Comparison of ENCODE assay signal across 9 cellular contexts in genomic region chr1:44810101-44810761, GRCh38. TPM values are rescaled to one million over a fixed set of nuclear protein-coding genes. Genes with fewer than 3 reads are reported as not detected.
DNase-seq lines count a peak whose midpoint lies in the region; ATAC-seq, FAIRE-seq and TF ChIP-seq lines count a peak whose summit lies in the region.
"Had no signal": no experiment of that assay in that cellular context is flagged by ENCODE, and none has a peak within 500 bp of the region (broad histone marks: within the 10 kb centered on the region; RNA-seq: fewer than 3 reads in every experiment).

No MANE protein-coding gene starts in this region.

- no peaks in the 10 kb centered on the region for H3K9me3 Mint-ChIP-seq in H9
- no peaks in the 10 kb centered on the region for H3K9me3 Mint-ChIP-seq in activated B cell treated with CpG ODN at 0.5 μM for 24 hours

- H3K36me3 ChIP-seq in pancreas, result peaks cover 0 to 11% (median 0%) of the 10 kb centered on the region in 3 donors

- H3K4ac ChIP-seq in H9 (ENCODE audit: low read depth, low read length), result no peak overlapping the region

- H2AFZ ChIP-seq in H9 (ENCODE audit: low read length), result no peak overlapping the region

- H3K56ac ChIP-seq in H9 (ENCODE audit: insufficient read length, low read depth, low read length), result no peak overlapping the region

- H3K23ac ChIP-seq in H9 (ENCODE audit: insufficient read length, low read depth, low read length), result no peak overlapping the region

- H3K27me3 ChIP-seq in H9 (ENCODE audit: insufficient read depth, low read length) (no peaks in the 10 kb centered on the region), pancreas (no peaks in the 10 kb centered on the region)
- H3K27me3 ChIP-seq: SJSA1 had no signal

- H3K4me2 ChIP-seq in H9 (ENCODE audit: insufficient read depth, insufficient read length, low read length), result no peak overlapping the region

- no peak overlapping the region for H2BK15ac ChIP-seq in H9 (ENCODE audit: low read depth, low read length)

- no peak overlapping the region for H2BK120ac ChIP-seq in H9 (ENCODE audit: low read depth, low read length, poor library complexity, severe bottlenecking)

- H3K4me3 Mint-ChIP-seq in H9 (no peak overlapping the region), activated B cell treated with CpG ODN at 0.5 μM for 24 hours (peak overlapping the region; percentile 74)

- no peaks in the 10 kb centered on the region for H3K79me1 ChIP-seq in H9 (ENCODE audit: insufficient read depth, low read depth, low read length, poor library complexity, severe bottlenecking)

- no peak overlapping the region for H2BK12ac ChIP-seq in H9 (ENCODE audit: insufficient read length, low read depth, low read length)

- H2BK20ac ChIP-seq in H9 (ENCODE audit: low read depth, low read length, poor library complexity, severe bottlenecking), result no peak overlapping the region

- H3K9ac ChIP-seq in H9 (ENCODE audit: extremely low read depth, insufficient read length, low read length), result no peak overlapping the region

- CTCF ChIA-PET in activated B cell treated with CpG ODN at 0.5 μM for 24 hours (lab: Charles Lee), result interaction anchor here (0.8 to 2.3 kb wide), 8 partner anchors 9 to 199 kb away, joined by 3 to 25 read pairs (median 4); partner anchors contain the start of genes BEST4, PLK3 and RNU5D-1

- no peaks in the 10 kb centered on the region for H4K20me1 ChIP-seq in H9 (ENCODE audit: control insufficient read depth, insufficient read depth, insufficient read length)

- no peak overlapping the region for H4K8ac ChIP-seq in H9 (replicated peaks; ENCODE audit: insufficient read length, low read depth, low read length)

- H3K4me1 ChIP-seq in H9 (ENCODE audit: insufficient read depth, low read length) (peaks cover 10% of the 10 kb centered on the region; the same call in 1 of the 2 replicates), pancreas (peaks cover 40 to 62% (median 41%) of the 10 kb centered on the region in 3 donors)

- H3T11ph ChIP-seq in H9 (ENCODE audit: low read length), result no peak overlapping the region

- H3K4me1 Mint-ChIP-seq in H9 (peaks cover 37 to 45% of the 10 kb centered on the region in 2 experiments), activated B cell treated with CpG ODN at 0.5 μM for 24 hours (peaks cover 73% of the 10 kb centered on the region)

- DNase-seq in H9 (peak; percentile 24), activated B cell treated with CpG ODN at 0.5 μM for 24 hours (peak; percentile 61), epithelial cell of prostate (ENCODE audit: low read depth, low spot score) (no peak), pancreas (peak; percentile 68 to 89 (median 81)), NCI-H82 treated with DMSO at 0.1 percent for 48 hours (lab: John Stamatoyannopoulos, UW; ENCODE audit: unreplicated experiment) (no peak), HuH-7 (ENCODE audit: low spot score) (no peak)

- H3K4me3 ChIP-seq in pancreas, result no peak overlapping the region
- H3K4me3 ChIP-seq: SJSA1 had no signal

- no peak overlapping the region; the same call in 1 of the 2 replicates for H3K14ac ChIP-seq in H9 (ENCODE audit: insufficient read depth, low read length)

- no CpG with 5 or more reads among the region's 12 CpGs for WGBS in H9 (ENCODE audit: extremely low coverage, insufficient read length, low lambda C conversion rate)
- WGBS in pancreas, 2 donors, result 30 to 43% methylated on average over 12 of the region's 12 CpGs

- H3K23me2 ChIP-seq in H9 (ENCODE audit: insufficient read length, low read depth, low read length, poor library complexity, severe bottlenecking), result peaks cover 7% of the 10 kb centered on the region

- no peak overlapping the region for H4K91ac ChIP-seq in H9 (ENCODE audit: insufficient read length, low read depth, low read length)

- no peaks in the 10 kb centered on the region for H3K79me2 ChIP-seq in H9 (ENCODE audit: insufficient read depth, low read length)

- intact Hi-C loops in activated B cell treated with CpG ODN at 0.5 μM for 24 hours (cut with micrococcal nuclease), result loop anchor here (1.0 kb wide), 1 partner anchor 9 kb away; no protein-coding TSS in a partner anchor
- intact Hi-C loops in pancreas (cut with DNase I), result no loop called here

- H4K5ac ChIP-seq in H9 (ENCODE audit: insufficient read length, low read depth, low read length), result no peak overlapping the region

- H3K27ac Mint-ChIP-seq in H9 (no peak overlapping the region), activated B cell treated with CpG ODN at 0.5 μM for 24 hours (peak overlapping the region; percentile 97)

- H2AK5ac ChIP-seq in H9 (ENCODE audit: insufficient read length, low read length), result no peak overlapping the region

- no peak overlapping the region for H3K18ac ChIP-seq in H9 (ENCODE audit: insufficient read length, low read depth, low read length)

- FAIRE-seq in pancreas (lab: Jason Lieb, UNC), result no peak

- no peaks in the 10 kb centered on the region for H3K9me3 ChIP-seq in H9 (ENCODE audit: control insufficient read depth, low read depth, low read length)
- no peaks in the 10 kb centered on the region for H3K9me3 ChIP-seq in pancreas
- H3K9me3 ChIP-seq: SJSA1 had no signal

- no peaks in the 10 kb centered on the region; the same call in 1 of the 2 replicates for H3K27me3 Mint-ChIP-seq in H9 (ENCODE audit: low read depth)
- H3K27me3 Mint-ChIP-seq in activated B cell treated with CpG ODN at 0.5 μM for 24 hours, result no peaks in the 10 kb centered on the region

- H2BK5ac ChIP-seq in H9 (ENCODE audit: insufficient read length, low read length), result no peak overlapping the region

- TF ChIP-seq CTCF in H9 (conservative IDR thresholded peaks at IDR 0.05), result no peak
- no peak for TF ChIP-seq CTCF in activated B cell treated with CpG ODN at 0.5 μM for 24 hours (IDR thresholded peaks at IDR 0.05)
- TF ChIP-seq CTCF in pancreas (IDR thresholded peaks at IDR 0.05), result no peak

- peak; percentile 49 for ATAC-seq in activated B cell treated with CpG ODN at 0.5 μM for 24 hours (ENCODE audit: low read depth)
- no peak for ATAC-seq in pancreas
- ATAC-seq in GM19397 (IDR thresholded peaks at IDR 0.05; ENCODE audit: unreplicated experiment), result no peak
- no peak for ATAC-seq in GM18907 (IDR thresholded peaks at IDR 0.05; ENCODE audit: unreplicated experiment)

- POLR2A ChIA-PET in activated B cell treated with CpG ODN at 0.5 μM for 24 hours (lab: Charles Lee), result interaction anchor here (0.6 to 9.4 kb wide), 23 partner anchors 8 to 877 kb away, joined by 3 to 364 read pairs (median 6); partner anchors contain the start of genes CCDC163, HECTD3, MMACHC and PLK3

- H3K36me3 Mint-ChIP-seq in H9 (ENCODE audit: insufficient read depth in 1 of 3, low read depth in 3 of 3), result peaks cover under 1 to 11% (median 9%) of the 10 kb centered on the region in 3 experiments; a peak in 6 of 7 replicates
- H3K36me3 Mint-ChIP-seq in activated B cell treated with CpG ODN at 0.5 μM for 24 hours (ENCODE audit: low read depth), result peaks cover 26% of the 10 kb centered on the region

- H3K27ac ChIP-seq in H9 (ENCODE audit: insufficient read length, low read depth, low read length) (no peak overlapping the region), epithelial cell of prostate (peak overlapping the region; percentile 97), pancreas (peak overlapping the region; percentile 94 to 99 (median 98))

RNA-seq across cellular contexts. Expression of gene BTBD19, which starts 1.9 kb away (rescaled TPM):
- total RNA-seq in H9 (2021), result 1.4 and 1.9 TPM in 2 replicates
- total RNA-seq in activated B cell treated with CpG ODN at 0.5 μM for 24 hours, result 25.8 and 27.6 TPM in 2 replicates
- total RNA-seq in pancreas, result 1 to 10 TPM in 5 of 6 donors, under 1 TPM in 1; 0.91 to 4.3 (median 2.3) TPM
- 1 to 10 TPM; 4.7 to 5.7 TPM for polyA plus RNA-seq in pancreas

RNA-seq across cellular contexts. Expression of gene DYNLT4, which starts 3.1 kb away (rescaled TPM):
- total RNA-seq in H9 (2021) (not detected in 2 replicates), activated B cell treated with CpG ODN at 0.5 μM for 24 hours (not detected in 2 replicates), pancreas (1 to 10 TPM in 1 of 6 donors, under 1 TPM in 5; 0.28 to 1.8 (median 0.38) TPM)
- 1 to 10 TPM in 1 of 2 donors, under 1 TPM in 1; 0.33 to 1.8 TPM for polyA plus RNA-seq in pancreas
- total RNA-seq: SJSA1 had no signal

RNA-seq across cellular contexts. Expression of gene PLK3, which starts 10.1 kb away (rescaled TPM):
- 14.7 and 15.9 TPM in 2 replicates for total RNA-seq in H9 (2021)
- 63.0 and 82.0 TPM in 2 replicates for total RNA-seq in activated B cell treated with CpG ODN at 0.5 μM for 24 hours
- 10 to 100 TPM in 3 of 6 donors, 1 to 10 TPM in 3; 6.1 to 15.9 (median 9.7) TPM for total RNA-seq in pancreas
- polyA plus RNA-seq in pancreas, result 10 to 100 TPM; 21.6 to 35.3 TPM

RNA-seq across cellular contexts. Expression of gene BEST4, which starts 22.3 kb away (rescaled TPM):
- total RNA-seq in H9 (2021), result 1.1 and 1.3 TPM in 2 replicates
- total RNA-seq in activated B cell treated with CpG ODN at 0.5 μM for 24 hours, result 0.49 and 0.62 TPM in 2 replicates
- under 1 TPM; 0.12 to 0.41 (median 0.32) TPM for total RNA-seq in pancreas
- under 1 TPM; 0.56 to 0.68 TPM for polyA plus RNA-seq in pancreas
- total RNA-seq: SJSA1 had no signal

RNA-seq across cellular contexts. Expression of gene PTCH2, which starts 32.8 kb away (rescaled TPM):
- total RNA-seq in H9 (2021) (0.79 and 0.83 TPM in 2 replicates), activated B cell treated with CpG ODN at 0.5 μM for 24 hours (1.2 TPM in 2 replicates), pancreas (under 1 TPM; 0.16 to 0.90 (median 0.34) TPM)
- polyA plus RNA-seq in pancreas, result 1 to 10 TPM; 1.2 to 1.8 TPM

Comparison
In these comparisons a context has a peak if more than half of its experiments do, and no peak if none do; other contexts are left out.
1. DNase-seq: peak in H9 (single experiment), activated B cell treated with CpG ODN at 0.5 μM for 24 hours (single experiment) and pancreas (6 of 6); none in epithelial cell of prostate (single experiment), NCI-H82 treated with DMSO at 0.1 percent for 48 hours (single experiment) and HuH-7 (single experiment).